Comparison of ENCODE assay signal across 8 cellular contexts in the genomic region with DNA sequence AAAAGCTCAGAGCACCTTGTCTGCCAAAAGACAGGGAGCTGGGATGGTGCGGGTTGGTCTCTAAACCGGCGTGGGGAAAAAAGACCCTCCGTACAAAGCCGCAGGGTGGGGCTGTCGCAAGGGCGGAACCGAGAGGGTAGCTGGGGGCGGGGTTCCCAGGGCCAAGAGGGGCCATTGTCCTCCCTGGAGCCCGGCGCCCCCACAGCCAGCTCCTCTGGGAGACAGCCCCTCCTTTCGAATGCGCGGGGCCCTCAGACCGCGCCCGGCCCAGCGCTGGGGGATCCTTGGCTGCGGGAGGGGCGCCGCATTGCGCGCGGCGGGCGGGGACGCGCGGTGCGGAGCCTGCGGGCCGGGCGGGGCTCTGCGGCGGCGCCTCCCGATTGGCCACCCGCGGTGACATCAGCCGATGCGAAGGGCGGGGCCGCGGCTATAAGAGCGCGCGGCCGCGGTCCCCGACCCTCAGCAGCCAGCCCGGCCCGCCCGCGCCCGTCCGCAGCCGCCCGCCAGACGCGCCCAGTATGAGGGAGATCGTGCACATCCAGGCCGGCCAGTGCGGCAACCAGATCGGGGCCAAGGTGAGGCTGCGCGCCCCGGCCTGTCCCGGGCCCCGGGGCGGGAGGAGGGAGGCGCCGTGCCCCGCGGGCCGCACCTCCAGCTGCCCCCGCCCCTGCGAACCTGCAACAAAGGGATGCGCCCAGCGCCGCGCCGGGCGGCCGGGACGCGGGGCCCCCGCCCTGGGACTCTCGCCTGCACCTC. TPM values are rescaled to one million over a fixed set of nuclear protein-coding genes. Genes with fewer than 3 reads are reported as not detected.
DNase-seq lines count a peak whose midpoint lies in the region; ATAC-seq and TF ChIP-seq lines count a peak whose summit lies in the region.

A gene (plus strand): TSS at position 459 of the 756 bp plus-strand sequence. CDS start 60 bp downstream, at position 519.

- H3K27me3 ChIP-seq in neutrophil = peaks cover 100% of the 10 kb centered on the region

- no peaks in the 10 kb centered on the region for H3K36me3 Mint-ChIP-seq in HFFc6 (ENCODE audit: low read depth)

- peaks cover 44% of the 10 kb centered on the region for H3K4me1 Mint-ChIP-seq in HFFc6 (ENCODE audit: low read depth)

- H3K4me3 ChIP-seq in neutrophil (ENCODE audit: low read depth in 1 of 2, low read length in 1 of 2) = peak within 1 kb of the TSS; percentile 57 to 61

- peak within 1 kb of the TSS; percentile 4 for H3K27ac ChIP-seq in adipose tissue (ENCODE audit: low read depth, low read length)
- no peak within 1 kb of the TSS for H3K27ac ChIP-seq in neutrophil

- DNase-seq in DMS53 (lab: John Stamatoyannopoulos, UW) (peak; percentile 89), HFFc6 (peak; percentile 80), NCI-H82 (lab: John Stamatoyannopoulos, UW) (peak; percentile 94), head of caudate nucleus (peak in 41 of 42 donors; percentile 58 to 95 (median 85))
- DNase-seq in central memory CD4-positive, alpha-beta T cell = no peak

- intact Hi-C loops in head of caudate nucleus (cut with DNase I) = no loop called here

- peaks cover 7% of the 10 kb centered on the region for H3K27me3 Mint-ChIP-seq in HFFc6 (ENCODE audit: insufficient read depth)

- H3K27ac Mint-ChIP-seq in HFFc6 = peak within 1 kb of the TSS; percentile 99

- H3K36me3 ChIP-seq in neutrophil = no peaks in the 10 kb centered on the region

- H3K9me3 ChIP-seq in neutrophil = no peaks in the 10 kb centered on the region

- WGBS in adipose tissue, 3 donors = 1% methylated on average over 50 to 82 of the region's 88 CpGs

- H3K9me3 Mint-ChIP-seq in HFFc6 = no peaks in the 10 kb centered on the region

- no peak for ATAC-seq in GM18868 (IDR thresholded peaks at IDR 0.05; ENCODE audit: unreplicated experiment)

- TF ChIP-seq CTCF in HFFc6 (IDR thresholded peaks at IDR 0.05) (peak; percentile 32), neutrophil (IDR thresholded peaks at IDR 0.05) (no peak)

- peaks cover 20 to 37% of the 10 kb centered on the region in 2 experiments for H3K4me1 ChIP-seq in neutrophil (ENCODE audit: control insufficient read depth in 1 of 2, insufficient read depth in 1 of 2, low read depth in 1 of 2, low read length in 1 of 2)

- peak within 1 kb of the TSS; percentile 93 for H3K4me3 Mint-ChIP-seq in HFFc6

RNA-seq across cellular contexts. Expression of the gene that starts here (rescaled TPM):
- total RNA-seq in HFFc6 (2021; fragmentation: NEBNext Ultra II Directional; extraction: Animal tissue kit (Norgen Biotek cat#: 25700)) = 100 to 1,000 TPM; 147 to 212 (median 164) TPM
- 1 to 10 TPM; 2.6 to 7.6 (median 5.1) TPM for polyA plus RNA-seq in adipose tissue
